Comparison of ENCODE assay signal across 16 cellular contexts in genomic region chr18:7927119-7927518, GRCh38.
A peak's percentile ranks its signal among the peaks of the same experiment; 100 is the strongest.
DNase-seq lines count a peak whose midpoint lies in the region; ATAC-seq and TF ChIP-seq lines count a peak whose summit lies in the region.
"Had no signal": no experiment of that assay in that cellular context is flagged by ENCODE, and none has a peak within 500 bp of the region (broad histone marks: within the 10 kb centered on the region; RNA-seq: fewer than 3 reads in every experiment).

No MANE protein-coding gene starts in this region.

- no peak overlapping the region for H3K4me2 ChIP-seq in mesenchymal stem cell (ENCODE audit: low read length, poor library complexity, severe bottlenecking)

- no peaks in the 10 kb centered on the region for H3K36me3 Mint-ChIP-seq in activated T-helper 17 cell treated with anti-CD3 and anti-CD28 coated beads, Interleukin-2, amount 50 U/mL, for 72 hours (ENCODE audit: low read depth)
- H3K36me3 Mint-ChIP-seq: CD4-positive, CD25-positive, alpha-beta regulatory T cell had no signal

- H3K4me1 ChIP-seq in cardiac muscle cell (ENCODE audit: low read depth) (peaks cover 43% of the 10 kb centered on the region), left ventricle myocardium inferior (peaks cover 47% of the 10 kb centered on the region), mesenchymal stem cell (ENCODE audit: control insufficient read depth, insufficient read depth, low read depth, low read length) (peaks cover 11% of the 10 kb centered on the region), A673 (ENCODE audit: insufficient read depth, low read length, poor library complexity, severe bottlenecking) (no peaks in the 10 kb centered on the region)

- H3K36me3 ChIP-seq in cardiac muscle cell (no peaks in the 10 kb centered on the region), left ventricle myocardium inferior (peaks cover 9% of the 10 kb centered on the region), mesenchymal stem cell (ENCODE audit: control insufficient read depth in 1 of 2, insufficient read depth in 2 of 2, low read depth in 1 of 2, low read length in 2 of 2) (peaks cover 0 to 3% of the 10 kb centered on the region in 2 experiments), WERI-Rb-1 (no peaks in the 10 kb centered on the region), A673 (ENCODE audit: insufficient read depth, low read length, poor library complexity, severe bottlenecking) (no peaks in the 10 kb centered on the region)

- peak overlapping the region; percentile 15 for H3K4me3 Mint-ChIP-seq in activated T-helper 17 cell treated with anti-CD3 and anti-CD28 coated beads, Interleukin-2, amount 50 U/mL, for 72 hours
- H3K4me3 Mint-ChIP-seq: CD4-positive, CD25-positive, alpha-beta regulatory T cell had no signal

- no peaks in the 10 kb centered on the region for H3K4me1 Mint-ChIP-seq in activated T-helper 17 cell treated with anti-CD3 and anti-CD28 coated beads, Interleukin-2, amount 50 U/mL, for 72 hours
- H3K4me1 Mint-ChIP-seq: CD4-positive, CD25-positive, alpha-beta regulatory T cell had no signal

- CTCF ChIA-PET in A673 (lab: Charles Lee): no interaction called here

- no peak overlapping the region for H2BK12ac ChIP-seq in mesenchymal stem cell (ENCODE audit: low read length in 2 of 2)

- H2BK120ac ChIP-seq in mesenchymal stem cell (ENCODE audit: low read depth, low read length): no peak overlapping the region

- peak overlapping the region; percentile 72 for H3K27ac ChIP-seq in cardiac muscle cell
- H3K27ac ChIP-seq in left ventricle myocardium inferior (replicated peaks): no peak overlapping the region
- H3K27ac ChIP-seq in mesenchymal stem cell (ENCODE audit: low read length, poor library complexity, severe bottlenecking): peak overlapping the region; percentile 35
- no peak overlapping the region for H3K27ac ChIP-seq in WERI-Rb-1
- H3K27ac ChIP-seq in A673 (ENCODE audit: low read depth, low read length, poor library complexity, severe bottlenecking): no peak overlapping the region

- H2AFZ ChIP-seq in mesenchymal stem cell (ENCODE audit: low read depth, low read length): no peak overlapping the region

- no peak overlapping the region for H4K8ac ChIP-seq in mesenchymal stem cell (ENCODE audit: low read length)

- TF ChIP-seq CTCF in cardiac muscle cell (IDR thresholded peaks at IDR 0.05; ENCODE audit: low read depth, low read length) (no peak), left ventricle myocardium inferior (IDR thresholded peaks at IDR 0.05; ENCODE audit: borderline replicate concordance) (no peak), WERI-Rb-1 (IDR thresholded peaks at IDR 0.05; ENCODE audit: low read depth, low read length) (no peak), A673 (conservative IDR thresholded peaks at IDR 0.05; ENCODE audit: low read depth, low read length) (no peak)

- H2BK15ac ChIP-seq in mesenchymal stem cell (ENCODE audit: low read depth, poor library complexity, severe bottlenecking): no peak overlapping the region

- no peak overlapping the region for H3K23ac ChIP-seq in mesenchymal stem cell (ENCODE audit: low read length in 2 of 2)

- no peak overlapping the region for H3K4ac ChIP-seq in mesenchymal stem cell (ENCODE audit: low read depth in 1 of 2, low read length in 2 of 2)

- intact Hi-C loops in left ventricle myocardium inferior (cut with micrococcal nuclease) (no loop called here), A673 (cut with micrococcal nuclease; ENCODE audit: unreplicated experiment) (no loop called here)

- 65% methylated on average over 2 of the region's 2 CpGs for WGBS in mesenchymal stem cell

- no peak overlapping the region for H3K9ac ChIP-seq in mesenchymal stem cell (ENCODE audit: low read length)

- H4K91ac ChIP-seq in mesenchymal stem cell (ENCODE audit: low read length): no peak overlapping the region

- POLR2A ChIA-PET in A673 (lab: Charles Lee; ENCODE audit: low non-redundant PET): no interaction called here

- no peaks in the 10 kb centered on the region for H3K27me3 Mint-ChIP-seq in activated T-helper 17 cell treated with anti-CD3 and anti-CD28 coated beads, Interleukin-2, amount 50 U/mL, for 72 hours

- BruUV-seq in A673 (replicated peaks; lab: Mats Ljungman, UMichigan): no TSS peak

- no peak overlapping the region for H3K14ac ChIP-seq in mesenchymal stem cell (ENCODE audit: low read length in 2 of 2)

- H2AK5ac ChIP-seq in mesenchymal stem cell (ENCODE audit: low read length, severe bottlenecking): no peak overlapping the region

- H3K27me3 ChIP-seq in cardiac muscle cell (no peaks in the 10 kb centered on the region), left ventricle myocardium inferior (ENCODE audit: low read depth) (no peaks in the 10 kb centered on the region), mesenchymal stem cell (ENCODE audit: control insufficient read depth in 1 of 2, insufficient read depth in 1 of 2, low read length in 2 of 2) (no peaks in the 10 kb centered on the region), WERI-Rb-1 (ENCODE audit: insufficient read depth, low read depth, severe bottlenecking) (no peaks in the 10 kb centered on the region), A673 (replicated peaks; ENCODE audit: insufficient read depth, low read depth, low read length, poor library complexity) (no peaks in the 10 kb centered on the region)

- H3K27ac Mint-ChIP-seq in activated T-helper 17 cell treated with anti-CD3 and anti-CD28 coated beads, Interleukin-2, amount 50 U/mL, for 72 hours: no peak overlapping the region
- H3K27ac Mint-ChIP-seq: CD4-positive, CD25-positive, alpha-beta regulatory T cell had no signal

- H3K9me3 Mint-ChIP-seq in activated T-helper 17 cell treated with anti-CD3 and anti-CD28 coated beads, Interleukin-2, amount 50 U/mL, for 72 hours: peaks cover 7% of the 10 kb centered on the region

- H3K4me3 ChIP-seq in cardiac muscle cell (no peak overlapping the region), left ventricle myocardium inferior (no peak overlapping the region), mesenchymal stem cell (ENCODE audit: insufficient read depth in 1 of 2, low read depth in 1 of 2, low read length in 2 of 2) (no peak overlapping the region), WERI-Rb-1 (ENCODE audit: low read depth, low read length) (no peak overlapping the region), A673 (ENCODE audit: low read depth, low read length, poor library complexity, severe bottlenecking) (no peak overlapping the region)

- H3K18ac ChIP-seq in mesenchymal stem cell (ENCODE audit: low read depth in 1 of 2, low read length in 2 of 2): no peak overlapping the region

- H2BK5ac ChIP-seq in mesenchymal stem cell (ENCODE audit: low read depth, low read length, poor library complexity, severe bottlenecking): no peak overlapping the region

- ATAC-seq in activated T-helper 17 cell treated with anti-CD3 and anti-CD28 coated beads, Interleukin-2, amount 50 U/mL, for 72 hours (replicated peaks): peak; percentile 58

- H3K79me1 ChIP-seq in mesenchymal stem cell (replicated peaks; ENCODE audit: low read length, poor library complexity, severe bottlenecking): peaks cover 13% of the 10 kb centered on the region

- DNase-seq in cardiac muscle cell (ENCODE audit: low read depth in 1 of 2, low spot score in 1 of 2) (peak; percentile 23 to 58), left ventricle myocardium inferior (no peak), mesenchymal stem cell (no peak), WERI-Rb-1 (no peak), DMS79 treated with DMSO at 0.1 percent for 48 hours (lab: John Stamatoyannopoulos, UW) (no peak), A673 (ENCODE audit: low spot score) (no peak)
- DNase-seq in stimulated activated CD4-positive, alpha-beta T cell treated with anti-CD3 and anti-CD28 coated beads, Interleukin-1b, Interleukin-23, amount 100 ng/mL, for 48 hours: no peak
- DNase-seq: AML-193; CD4-positive, CD25-positive, alpha-beta regulatory T cell; EL; HCEC 1CT; Kasumi-1; NCI-H1436; NCI-H2029 treated with DMSO at 0.1 percent for 48 hours; NK-92 treated with Interleukin-12 subunit alpha and Interleukin-12 subunit beta, amount 100 ng/mL, for 24 hours had no signal

- H3K9me3 ChIP-seq in cardiac muscle cell (ENCODE audit: low read depth) (no peaks in the 10 kb centered on the region), left ventricle myocardium inferior (replicated peaks) (no peaks in the 10 kb centered on the region), mesenchymal stem cell (ENCODE audit: control insufficient read depth, low read length) (no peaks in the 10 kb centered on the region), WERI-Rb-1 (ENCODE audit: severe bottlenecking) (no peaks in the 10 kb centered on the region), A673 (ENCODE audit: low read depth, low read length, poor library complexity, severe bottlenecking) (peaks cover 13% of the 10 kb centered on the region)

Comparison
In these comparisons a context has a peak if more than half of its experiments do, and no peak if none do; other contexts are left out.
1. DNase-seq: peak in cardiac muscle cell (2 of 2); none in left ventricle myocardium inferior (single experiment), mesenchymal stem cell (single experiment), stimulated activated CD4-positive, alpha-beta T cell treated with anti-CD3 and anti-CD28 coated beads, Interleukin-1b, Interleukin-23, amount 100 ng/mL, for 48 hours (single experiment), WERI-Rb-1 (single experiment), DMS79 treated with DMSO at 0.1 percent for 48 hours (single experiment) and A673 (single experiment).
2. H3K27ac ChIP-seq: peak in cardiac muscle cell (single experiment) and mesenchymal stem cell (single experiment); none in left ventricle myocardium inferior (single experiment), WERI-Rb-1 (single experiment) and A673 (single experiment).